Comparison of ENCODE assay signal across 1 cellular context in the genomic region with DNA sequence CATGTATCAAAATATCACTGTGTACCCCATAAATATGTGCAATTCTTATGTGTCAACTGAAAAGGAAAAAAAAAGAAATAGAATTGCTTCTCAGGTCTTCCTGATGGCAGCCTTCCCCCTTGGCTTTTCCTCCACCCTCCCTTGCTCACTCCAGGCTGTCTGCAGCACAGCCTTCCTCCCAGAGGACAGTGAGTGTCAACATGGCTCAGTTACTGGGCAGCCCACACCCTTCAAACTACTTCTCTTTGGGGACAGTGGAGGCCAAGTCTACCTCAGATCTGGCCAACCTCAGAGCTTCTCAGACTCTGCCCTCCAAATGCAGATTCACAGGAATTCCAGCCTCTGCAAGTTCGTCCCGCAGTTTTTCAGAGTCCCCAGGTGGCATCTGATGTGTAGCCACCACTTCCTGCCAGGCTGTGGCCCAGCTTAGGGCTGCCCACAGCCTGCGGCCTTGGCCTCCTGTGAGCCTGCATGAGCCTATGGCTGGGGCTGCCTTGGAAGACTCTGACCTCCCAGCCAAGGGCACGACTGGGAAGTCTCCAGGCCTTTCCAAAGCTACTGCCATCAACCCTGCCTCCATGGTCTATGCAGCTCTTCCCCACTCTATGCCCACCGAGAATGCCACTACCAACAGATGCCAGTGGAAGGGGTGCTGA.
TF ChIP-seq lines count a peak whose summit lies in the region.

No MANE protein-coding gene starts in this region.

TF ChIP-seq in WTC11, 78 proteins besides CTCF, POLR2A, EP300 and RAD21:
- TF ChIP-seq, protein P1, sequence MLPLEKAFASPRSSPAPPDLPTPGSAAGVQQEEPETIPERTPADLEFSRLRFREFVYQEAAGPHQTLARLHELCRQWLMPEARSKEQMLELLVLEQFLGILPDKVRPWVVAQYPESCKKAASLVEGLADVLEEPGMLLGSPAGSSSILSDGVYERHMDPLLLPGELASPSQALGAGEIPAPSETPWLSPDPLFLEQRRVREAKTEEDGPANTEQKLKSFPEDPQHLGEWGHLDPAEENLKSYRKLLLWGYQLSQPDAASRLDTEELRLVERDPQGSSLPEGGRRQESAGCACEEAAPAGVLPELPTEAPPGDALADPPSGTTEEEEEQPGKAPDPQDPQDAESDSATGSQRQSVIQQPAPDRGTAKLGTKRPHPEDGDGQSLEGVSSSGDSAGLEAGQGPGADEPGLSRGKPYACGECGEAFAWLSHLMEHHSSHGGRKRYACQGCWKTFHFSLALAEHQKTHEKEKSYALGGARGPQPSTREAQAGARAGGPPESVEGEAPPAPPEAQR (CRISPR knock-in tag; IDR thresholded peaks at IDR 0.05): no peak
- TF ChIP-seq TP53 (CRISPR knock-in tag; IDR thresholded peaks at IDR 0.05): no peak
TF ChIP-seq in WTC11: peak in this region for 0.
